ENCODE assay signal across 1 cellular context in genomic region chr5:32232441-32233219, GRCh38.
TF ChIP-seq lines count a peak whose summit lies in the region.

No MANE protein-coding gene starts in this region.

TF ChIP-seq in HepG2, 621 proteins besides CTCF, POLR2A, EP300 and RAD21 (continued from another document and continues in another):
- no peak for TF ChIP-seq ZNF281 (CRISPR knock-in tag; IDR thresholded peaks at IDR 0.05; ENCODE audit: borderline replicate concordance)
- TF ChIP-seq TEAD2 (CRISPR knock-in tag; IDR thresholded peaks at IDR 0.05): no peak
- TF ChIP-seq ZNF589 (CRISPR knock-in tag; conservative IDR thresholded peaks at IDR 0.05): no peak
- TF ChIP-seq ZNF747 (CRISPR knock-in tag; IDR thresholded peaks at IDR 0.05; ENCODE audit: borderline replicate concordance): 0 out of 2 replicates have a peak, but pooled peaks have one; percentile 31
- TF ChIP-seq, protein P1, sequence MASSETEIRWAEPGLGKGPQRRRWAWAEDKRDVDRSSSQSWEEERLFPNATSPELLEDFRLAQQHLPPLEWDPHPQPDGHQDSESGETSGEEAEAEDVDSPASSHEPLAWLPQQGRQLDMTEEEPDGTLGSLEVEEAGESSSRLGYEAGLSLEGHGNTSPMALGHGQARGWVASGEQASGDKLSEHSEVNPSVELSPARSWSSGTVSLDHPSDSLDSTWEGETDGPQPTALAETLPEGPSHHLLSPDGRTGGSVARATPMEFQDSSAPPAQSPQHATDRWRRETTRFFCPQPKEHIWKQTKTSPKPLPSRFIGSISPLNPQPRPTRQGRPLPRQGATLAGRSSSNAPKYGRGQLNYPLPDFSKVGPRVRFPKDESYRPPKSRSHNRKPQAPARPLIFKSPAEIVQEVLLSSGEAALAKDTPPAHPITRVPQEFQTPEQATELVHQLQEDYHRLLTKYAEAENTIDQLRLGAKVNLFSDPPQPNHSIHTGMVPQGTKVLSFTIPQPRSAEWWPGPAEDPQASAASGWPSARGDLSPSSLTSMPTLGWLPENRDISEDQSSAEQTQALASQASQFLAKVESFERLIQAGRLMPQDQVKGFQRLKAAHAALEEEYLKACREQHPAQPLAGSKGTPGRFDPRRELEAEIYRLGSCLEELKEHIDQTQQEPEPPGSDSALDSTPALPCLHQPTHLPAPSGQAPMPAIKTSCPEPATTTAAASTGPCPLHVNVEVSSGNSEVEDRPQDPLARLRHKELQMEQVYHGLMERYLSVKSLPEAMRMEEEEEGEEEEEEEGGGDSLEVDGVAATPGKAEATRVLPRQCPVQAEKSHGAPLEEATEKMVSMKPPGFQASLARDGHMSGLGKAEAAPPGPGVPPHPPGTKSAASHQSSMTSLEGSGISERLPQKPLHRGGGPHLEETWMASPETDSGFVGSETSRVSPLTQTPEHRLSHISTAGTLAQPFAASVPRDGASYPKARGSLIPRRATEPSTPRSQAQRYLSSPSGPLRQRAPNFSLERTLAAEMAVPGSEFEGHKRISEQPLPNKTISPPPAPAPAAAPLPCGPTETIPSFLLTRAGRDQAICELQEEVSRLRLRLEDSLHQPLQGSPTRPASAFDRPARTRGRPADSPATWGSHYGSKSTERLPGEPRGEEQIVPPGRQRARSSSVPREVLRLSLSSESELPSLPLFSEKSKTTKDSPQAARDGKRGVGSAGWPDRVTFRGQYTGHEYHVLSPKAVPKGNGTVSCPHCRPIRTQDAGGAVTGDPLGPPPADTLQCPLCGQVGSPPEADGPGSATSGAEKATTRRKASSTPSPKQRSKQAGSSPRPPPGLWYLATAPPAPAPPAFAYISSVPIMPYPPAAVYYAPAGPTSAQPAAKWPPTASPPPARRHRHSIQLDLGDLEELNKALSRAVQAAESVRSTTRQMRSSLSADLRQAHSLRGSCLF (CRISPR knock-in tag; IDR thresholded peaks at IDR 0.05; ENCODE audit: borderline replicate concordance): no peak
- TF ChIP-seq SP1 (IDR thresholded peaks at IDR 0.05): no peak
- TF ChIP-seq SP1 (CRISPR knock-in tag; IDR thresholded peaks at IDR 0.05): no peak
- TF ChIP-seq MXD4 (CRISPR knock-in tag; IDR thresholded peaks at IDR 0.05): no peak
- TF ChIP-seq ZNF160 (CRISPR knock-in tag; IDR thresholded peaks at IDR 0.05): no peak
- TF ChIP-seq ZNF446 (CRISPR knock-in tag; IDR thresholded peaks at IDR 0.05): no peak
- TF ChIP-seq FOXK1 (CRISPR knock-in tag; IDR thresholded peaks at IDR 0.05; ENCODE audit: borderline replicate concordance, low read depth): no peak
- 0 out of 2 replicates have a peak, but pooled peaks have one; percentile 34 for TF ChIP-seq HDAC1 (CRISPR knock-in tag; IDR thresholded peaks at IDR 0.05)
- TF ChIP-seq ZNF709 (CRISPR knock-in tag; IDR thresholded peaks at IDR 0.05): no peak
- TF ChIP-seq AGO2 (optimal IDR thresholded peaks at IDR 0.05; ENCODE audit: low read depth, low read length): no peak
- TF ChIP-seq FOXA3 (CRISPR knock-in tag; IDR thresholded peaks at IDR 0.05): no peak
- TF ChIP-seq RCOR2 (CRISPR knock-in tag; IDR thresholded peaks at IDR 0.05): no peak
- no peak for TF ChIP-seq ZNF670 (CRISPR knock-in tag; IDR thresholded peaks at IDR 0.05; ENCODE audit: borderline replicate concordance)
- no peak for TF ChIP-seq TP53 (CRISPR knock-in tag; conservative IDR thresholded peaks at IDR 0.05)
- TF ChIP-seq, protein P2, sequence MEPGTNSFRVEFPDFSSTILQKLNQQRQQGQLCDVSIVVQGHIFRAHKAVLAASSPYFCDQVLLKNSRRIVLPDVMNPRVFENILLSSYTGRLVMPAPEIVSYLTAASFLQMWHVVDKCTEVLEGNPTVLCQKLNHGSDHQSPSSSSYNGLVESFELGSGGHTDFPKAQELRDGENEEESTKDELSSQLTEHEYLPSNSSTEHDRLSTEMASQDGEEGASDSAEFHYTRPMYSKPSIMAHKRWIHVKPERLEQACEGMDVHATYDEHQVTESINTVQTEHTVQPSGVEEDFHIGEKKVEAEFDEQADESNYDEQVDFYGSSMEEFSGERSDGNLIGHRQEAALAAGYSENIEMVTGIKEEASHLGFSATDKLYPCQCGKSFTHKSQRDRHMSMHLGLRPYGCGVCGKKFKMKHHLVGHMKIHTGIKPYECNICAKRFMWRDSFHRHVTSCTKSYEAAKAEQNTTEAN (CRISPR knock-in tag; conservative IDR thresholded peaks at IDR 0.05): no peak
- TF ChIP-seq FLYWCH1 (CRISPR knock-in tag; IDR thresholded peaks at IDR 0.05): no peak
- 0 out of 2 replicates have a peak, but pooled peaks have one; percentile 30 for TF ChIP-seq ZBTB38 (CRISPR knock-in tag; IDR thresholded peaks at IDR 0.05)
- TF ChIP-seq ZNF101 (CRISPR knock-in tag; IDR thresholded peaks at IDR 0.05; ENCODE audit: borderline replicate concordance, low read depth): no peak
- no peak for TF ChIP-seq ZNF431 (CRISPR knock-in tag; IDR thresholded peaks at IDR 0.05; ENCODE audit: borderline replicate concordance, low read depth)
- TF ChIP-seq, protein P3, sequence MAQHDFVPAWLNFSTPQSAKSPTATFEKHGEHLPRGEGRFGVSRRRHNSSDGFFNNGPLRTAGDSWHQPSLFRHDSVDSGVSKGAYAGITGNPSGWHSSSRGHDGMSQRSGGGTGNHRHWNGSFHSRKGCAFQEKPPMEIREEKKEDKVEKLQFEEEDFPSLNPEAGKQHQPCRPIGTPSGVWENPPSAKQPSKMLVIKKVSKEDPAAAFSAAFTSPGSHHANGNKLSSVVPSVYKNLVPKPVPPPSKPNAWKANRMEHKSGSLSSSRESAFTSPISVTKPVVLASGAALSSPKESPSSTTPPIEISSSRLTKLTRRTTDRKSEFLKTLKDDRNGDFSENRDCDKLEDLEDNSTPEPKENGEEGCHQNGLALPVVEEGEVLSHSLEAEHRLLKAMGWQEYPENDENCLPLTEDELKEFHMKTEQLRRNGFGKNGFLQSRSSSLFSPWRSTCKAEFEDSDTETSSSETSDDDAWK (CRISPR knock-in tag; IDR thresholded peaks at IDR 0.05): no peak
- TF ChIP-seq ZFP36L2 (CRISPR knock-in tag; IDR thresholded peaks at IDR 0.05): no peak
- TF ChIP-seq, protein P4, sequence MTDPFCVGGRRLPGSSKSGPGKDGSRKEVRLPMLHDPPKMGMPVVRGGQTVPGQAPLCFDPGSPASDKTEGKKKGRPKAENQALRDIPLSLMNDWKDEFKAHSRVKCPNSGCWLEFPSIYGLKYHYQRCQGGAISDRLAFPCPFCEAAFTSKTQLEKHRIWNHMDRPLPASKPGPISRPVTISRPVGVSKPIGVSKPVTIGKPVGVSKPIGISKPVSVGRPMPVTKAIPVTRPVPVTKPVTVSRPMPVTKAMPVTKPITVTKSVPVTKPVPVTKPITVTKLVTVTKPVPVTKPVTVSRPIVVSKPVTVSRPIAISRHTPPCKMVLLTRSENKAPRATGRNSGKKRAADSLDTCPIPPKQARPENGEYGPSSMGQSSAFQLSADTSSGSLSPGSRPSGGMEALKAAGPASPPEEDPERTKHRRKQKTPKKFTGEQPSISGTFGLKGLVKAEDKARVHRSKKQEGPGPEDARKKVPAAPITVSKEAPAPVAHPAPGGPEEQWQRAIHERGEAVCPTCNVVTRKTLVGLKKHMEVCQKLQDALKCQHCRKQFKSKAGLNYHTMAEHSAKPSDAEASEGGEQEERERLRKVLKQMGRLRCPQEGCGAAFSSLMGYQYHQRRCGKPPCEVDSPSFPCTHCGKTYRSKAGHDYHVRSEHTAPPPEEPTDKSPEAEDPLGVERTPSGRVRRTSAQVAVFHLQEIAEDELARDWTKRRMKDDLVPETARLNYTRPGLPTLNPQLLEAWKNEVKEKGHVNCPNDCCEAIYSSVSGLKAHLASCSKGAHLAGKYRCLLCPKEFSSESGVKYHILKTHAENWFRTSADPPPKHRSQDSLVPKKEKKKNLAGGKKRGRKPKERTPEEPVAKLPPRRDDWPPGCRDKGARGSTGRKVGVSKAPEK (CRISPR knock-in tag; IDR thresholded peaks at IDR 0.05; ENCODE audit: borderline replicate concordance): no peak
- TF ChIP-seq, protein P5, sequence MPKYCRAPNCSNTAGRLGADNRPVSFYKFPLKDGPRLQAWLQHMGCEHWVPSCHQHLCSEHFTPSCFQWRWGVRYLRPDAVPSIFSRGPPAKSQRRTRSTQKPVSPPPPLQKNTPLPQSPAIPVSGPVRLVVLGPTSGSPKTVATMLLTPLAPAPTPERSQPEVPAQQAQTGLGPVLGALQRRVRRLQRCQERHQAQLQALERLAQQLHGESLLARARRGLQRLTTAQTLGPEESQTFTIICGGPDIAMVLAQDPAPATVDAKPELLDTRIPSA (CRISPR knock-in tag; IDR thresholded peaks at IDR 0.05; ENCODE audit: borderline replicate concordance): no peak
- no peak for TF ChIP-seq ZKSCAN5 (CRISPR knock-in tag; IDR thresholded peaks at IDR 0.05)
- TF ChIP-seq ZFP90 (CRISPR knock-in tag; IDR thresholded peaks at IDR 0.05; ENCODE audit: borderline replicate concordance): no peak
- TF ChIP-seq, protein P6, sequence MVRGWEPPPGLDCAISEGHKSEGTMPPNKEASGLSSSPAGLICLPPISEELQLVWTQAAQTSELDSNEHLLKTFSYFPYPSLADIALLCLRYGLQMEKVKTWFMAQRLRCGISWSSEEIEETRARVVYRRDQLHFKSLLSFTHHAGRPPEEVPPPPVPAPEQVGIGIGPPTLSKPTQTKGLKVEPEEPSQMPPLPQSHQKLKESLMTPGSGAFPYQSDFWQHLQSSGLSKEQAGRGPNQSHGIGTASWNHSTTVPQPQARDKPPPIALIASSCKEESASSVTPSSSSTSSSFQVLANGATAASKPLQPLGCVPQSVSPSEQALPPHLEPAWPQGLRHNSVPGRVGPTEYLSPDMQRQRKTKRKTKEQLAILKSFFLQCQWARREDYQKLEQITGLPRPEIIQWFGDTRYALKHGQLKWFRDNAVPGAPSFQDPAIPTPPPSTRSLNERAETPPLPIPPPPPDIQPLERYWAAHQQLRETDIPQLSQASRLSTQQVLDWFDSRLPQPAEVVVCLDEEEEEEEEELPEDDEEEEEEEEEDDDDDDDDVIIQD (CRISPR knock-in tag; IDR thresholded peaks at IDR 0.05; ENCODE audit: low read depth): no peak
- TF ChIP-seq MED8 (CRISPR knock-in tag; IDR thresholded peaks at IDR 0.05; ENCODE audit: insufficient replicate concordance): no peak
- TF ChIP-seq ZNF782 (CRISPR knock-in tag; IDR thresholded peaks at IDR 0.05; ENCODE audit: borderline replicate concordance): no peak
- TF ChIP-seq KMT2B (CRISPR knock-in tag; IDR thresholded peaks at IDR 0.05): no peak
- no peak for TF ChIP-seq KDM5A (IDR thresholded peaks at IDR 0.05; ENCODE audit: borderline replicate concordance, low read length)
- no peak for TF ChIP-seq SCMH1 (CRISPR knock-in tag; IDR thresholded peaks at IDR 0.05; ENCODE audit: borderline replicate concordance)
- TF ChIP-seq SIN3B (IDR thresholded peaks at IDR 0.05; ENCODE audit: low read length): no peak
- TF ChIP-seq MED13 (CRISPR knock-in tag; IDR thresholded peaks at IDR 0.05): no peak
- no peak for TF ChIP-seq PRPF4 (IDR thresholded peaks at IDR 0.05; ENCODE audit: low read depth, low read length, poor library complexity, severe bottlenecking)
- peak; percentile 25; the same call in 1 of the 2 replicates for TF ChIP-seq ZFP91 (CRISPR knock-in tag; IDR thresholded peaks at IDR 0.05; ENCODE audit: borderline replicate concordance)
- TF ChIP-seq MZF1 (CRISPR knock-in tag; IDR thresholded peaks at IDR 0.05; ENCODE audit: borderline replicate concordance): no peak
- no peak for TF ChIP-seq ZNF329 (CRISPR knock-in tag; IDR thresholded peaks at IDR 0.05; ENCODE audit: low read depth)
- TF ChIP-seq CCDC6 (CRISPR knock-in tag; IDR thresholded peaks at IDR 0.05): peak; percentile 41; the same call in 1 of the 2 replicates
- peak; percentile 51 for TF ChIP-seq SALL1 (CRISPR knock-in tag; IDR thresholded peaks at IDR 0.05)
- no peak for TF ChIP-seq ATF5 (CRISPR knock-in tag; IDR thresholded peaks at IDR 0.05; ENCODE audit: low read depth)
- no peak for TF ChIP-seq NFE2L1 (CRISPR knock-in tag; IDR thresholded peaks at IDR 0.05; ENCODE audit: borderline replicate concordance)
- TF ChIP-seq, protein P7, sequence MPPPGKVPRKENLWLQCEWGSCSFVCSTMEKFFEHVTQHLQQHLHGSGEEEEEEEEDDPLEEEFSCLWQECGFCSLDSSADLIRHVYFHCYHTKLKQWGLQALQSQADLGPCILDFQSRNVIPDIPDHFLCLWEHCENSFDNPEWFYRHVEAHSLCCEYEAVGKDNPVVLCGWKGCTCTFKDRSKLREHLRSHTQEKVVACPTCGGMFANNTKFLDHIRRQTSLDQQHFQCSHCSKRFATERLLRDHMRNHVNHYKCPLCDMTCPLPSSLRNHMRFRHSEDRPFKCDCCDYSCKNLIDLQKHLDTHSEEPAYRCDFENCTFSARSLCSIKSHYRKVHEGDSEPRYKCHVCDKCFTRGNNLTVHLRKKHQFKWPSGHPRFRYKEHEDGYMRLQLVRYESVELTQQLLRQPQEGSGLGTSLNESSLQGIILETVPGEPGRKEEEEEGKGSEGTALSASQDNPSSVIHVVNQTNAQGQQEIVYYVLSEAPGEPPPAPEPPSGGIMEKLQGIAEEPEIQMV (CRISPR knock-in tag; IDR thresholded peaks at IDR 0.05; ENCODE audit: low read depth): no peak
- TF ChIP-seq ZNF737 (CRISPR knock-in tag; IDR thresholded peaks at IDR 0.05; ENCODE audit: borderline replicate concordance): no peak
